10 cellular contexts compared by ENCODE assay signal in the genomic region with DNA sequence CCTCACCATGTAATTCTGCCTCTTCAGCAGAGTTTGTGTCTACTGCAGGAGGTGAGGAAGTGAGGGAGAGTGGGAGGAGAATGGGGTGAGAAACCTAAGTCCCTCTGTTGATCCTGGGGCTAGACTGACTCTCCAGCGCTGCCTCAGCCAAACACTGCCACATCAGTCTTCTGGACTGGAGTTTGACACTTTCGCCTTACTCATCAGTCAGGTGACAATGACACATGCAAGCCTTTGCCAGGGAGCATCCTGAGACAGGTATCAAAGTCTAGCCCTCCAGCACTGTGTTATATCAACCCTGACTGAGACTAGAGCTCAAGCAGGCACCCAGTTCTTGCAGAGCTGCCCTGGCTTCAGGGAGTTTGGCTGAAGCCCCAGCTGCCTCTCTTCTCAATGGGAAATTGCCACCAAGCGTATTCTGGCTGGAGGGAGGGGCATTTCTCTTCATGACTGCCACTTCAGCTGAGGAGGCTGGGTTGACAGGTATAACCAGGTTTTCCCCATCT. TPM values are rescaled to one million over a fixed set of nuclear protein-coding genes. Genes with fewer than 3 reads are reported as not detected.
A peak's percentile ranks its signal among the peaks of the same experiment; 100 is the strongest.
DNase-seq lines count a peak whose midpoint lies in the region; ATAC-seq and TF ChIP-seq lines count a peak whose summit lies in the region.
"Had no signal": no experiment of that assay in that cellular context is flagged by ENCODE, and none has a peak within 500 bp of the region (broad histone marks: within the 10 kb centered on the region; RNA-seq: fewer than 3 reads in every experiment).

No MANE protein-coding gene starts in this region.

- H3K4me1 ChIP-seq in RWPE2 (ENCODE audit: insufficient read depth, poor library complexity, severe bottlenecking): no peaks in the 10 kb centered on the region

- peak; percentile 38; the same call in 2 of the 3 replicates for ATAC-seq in RWPE2 (ENCODE audit: low read depth)
- ATAC-seq in HG03196 (IDR thresholded peaks at IDR 0.05; ENCODE audit: unreplicated experiment): no peak
- no peak for ATAC-seq in GM19455 (IDR thresholded peaks at IDR 0.05; ENCODE audit: unreplicated experiment)

- no peak overlapping the region for H3K27ac ChIP-seq in RWPE2 (ENCODE audit: poor library complexity, severe bottlenecking)

- H3K4me3 ChIP-seq in RWPE2 (ENCODE audit: severe bottlenecking): no peak overlapping the region

- H3K9me3 ChIP-seq in RWPE2 (ENCODE audit: severe bottlenecking): no peaks in the 10 kb centered on the region

- TF ChIP-seq CTCF in RWPE2 (IDR thresholded peaks at IDR 0.05; ENCODE audit: poor library complexity, severe bottlenecking): no peak

- H3K36me3 ChIP-seq in RWPE2 (ENCODE audit: low read depth): no peaks in the 10 kb centered on the region

- no peaks in the 10 kb centered on the region for H3K27me3 ChIP-seq in RWPE2 (ENCODE audit: insufficient read depth, poor library complexity, severe bottlenecking)

- DNase-seq in A172 (ENCODE audit: low spot score): peak; percentile 62
- peak; percentile 81 for DNase-seq in ELF-1 (ENCODE audit: low read depth, low spot score)
- DNase-seq in RWPE2 (ENCODE audit: low spot score): no peak
- peak; percentile 16 for DNase-seq in iPS-NIHi7 (ENCODE audit: extremely low spot score)
- no peak for DNase-seq in T-helper 9 cell
- no peak for DNase-seq in NCI-H82 treated with DMSO at 0.1 percent for 48 hours (lab: John Stamatoyannopoulos, UW; ENCODE audit: unreplicated experiment)
- DNase-seq: DND-41, NCI-H2029 treated with DMSO at 0.1 percent for 48 hours had no signal

RNA-seq across cellular contexts. Expression of a gene that starts 33.3 kb away (rescaled TPM):
- 27.8 and 31.4 TPM in 2 replicates for total RNA-seq in A172 (2014; rRNA removed; shearing (Covaris generic))

RNA-seq across cellular contexts. Expression of a gene that starts 55.8 kb away (rescaled TPM):
- 56.0 and 62.8 TPM in 2 replicates for total RNA-seq in A172 (2014; rRNA removed; shearing (Covaris generic))

Comparison
In these comparisons a context has a peak if more than half of its experiments do, and no peak if none do; other contexts are left out.
1. DNase-seq: peak in A172 (single experiment), ELF-1 (single experiment) and iPS-NIHi7 (single experiment); none in RWPE2 (single experiment), T-helper 9 cell (single experiment) and NCI-H82 treated with DMSO at 0.1 percent for 48 hours (single experiment).